Comparison of ENCODE assay signal across 9 cellular contexts in the genomic region with DNA sequence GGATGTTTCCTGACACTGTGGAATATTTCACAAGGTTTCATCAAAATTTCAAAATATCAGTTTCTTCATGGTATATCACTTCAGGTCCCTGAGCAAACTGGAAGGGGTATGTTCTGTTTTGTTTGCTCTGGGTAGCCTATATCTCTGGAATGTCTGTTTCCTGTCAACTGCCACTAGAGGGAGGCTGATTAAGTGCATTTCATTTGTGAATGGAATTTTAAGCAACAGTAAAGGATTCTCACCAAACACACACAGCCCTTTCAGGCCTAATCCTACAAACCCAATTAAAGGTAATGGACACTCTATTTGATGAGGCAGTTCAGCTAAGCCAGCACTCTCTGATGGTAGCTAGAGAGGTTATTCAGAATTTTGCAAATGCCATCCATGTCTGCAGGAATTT.
DNase-seq lines count a peak whose midpoint lies in the region; ATAC-seq and TF ChIP-seq lines count a peak whose summit lies in the region.
"Had no signal": no experiment of that assay in that cellular context is flagged by ENCODE, and none has a peak within 500 bp of the region (broad histone marks: within the 10 kb centered on the region; RNA-seq: fewer than 3 reads in every experiment).

No MANE protein-coding gene starts in this region.

- no peak overlapping the region for H3K4me3 ChIP-seq in brain microvascular endothelial cell (ENCODE audit: low read depth, low read length)

- no peaks in the 10 kb centered on the region for H3K36me3 ChIP-seq in brain microvascular endothelial cell (replicated peaks)

- in situ Hi-C loops in brain microvascular endothelial cell (cut with HindIII; ENCODE audit: low pct_ligation_motif_present, low sequenced_read_pairs), result no loop called here

- H3K27ac ChIP-seq in brain microvascular endothelial cell, result no peak overlapping the region

- peak; percentile 65 for TF ChIP-seq CTCF in brain microvascular endothelial cell (IDR thresholded peaks at IDR 0.05; ENCODE audit: low read depth, low read length, missing control alignments)

- no peak for ATAC-seq in GM21423 (IDR thresholded peaks at IDR 0.05; ENCODE audit: unreplicated experiment)

- peak; percentile 20 for DNase-seq in ELF-1 (ENCODE audit: low read depth, low spot score)
- DNase-seq in NAMALWA (ENCODE audit: low spot score), result peak; percentile 3
- DNase-seq in brain microvascular endothelial cell, result no peak
- peak; percentile 21 for DNase-seq in myocyte (ENCODE audit: low read depth)
- DNase-seq in NCI-H2196 (lab: John Stamatoyannopoulos, UW; ENCODE audit: unreplicated experiment), result no peak
- no peak for DNase-seq in NCI-H1417 treated with DMSO at 0.1 percent for 48 hours (lab: John Stamatoyannopoulos, UW)
- DNase-seq in T1000 (lab: John Stamatoyannopoulos, UW), result no peak
- DNase-seq: activated gamma-delta T cell treated with Interleukin-2 at 50 U/mL for 16 hours had no signal

- no peaks in the 10 kb centered on the region for H3K27me3 ChIP-seq in brain microvascular endothelial cell (replicated peaks)

Comparison
In these comparisons a context has a peak if more than half of its experiments do, and no peak if none do; other contexts are left out.
1. DNase-seq: peak in ELF-1 (single experiment), NAMALWA (single experiment) and myocyte (single experiment); none in brain microvascular endothelial cell (single experiment), NCI-H2196 (single experiment), NCI-H1417 treated with DMSO at 0.1 percent for 48 hours (single experiment) and T1000 (single experiment).